In genomic region chr17:68228039-68228680, GRCh38 we compare ENCODE assay signal across 7 cellular contexts. TPM values are rescaled to one million over a fixed set of nuclear protein-coding genes. Genes with fewer than 3 reads are reported as not detected.
DNase-seq lines count a peak whose midpoint lies in the region; ATAC-seq and TF ChIP-seq lines count a peak whose summit lies in the region.
"Not testable (repeated sequence)": the region's sequence is repeated elsewhere in the genome, so short reads cannot be mapped to it uniquely, and the experiment has no call there.

No MANE protein-coding gene starts in this region.

- H3K36me3 ChIP-seq in CD8-positive, alpha-beta memory T cell (ENCODE audit: insufficient read depth, low read length); lower lobe of right lung: not testable (repeated sequence)
- H3K36me3 ChIP-seq in OCI-LY7 (ENCODE audit: insufficient read depth, low read length) = peaks cover 70% of the 10 kb centered on the region; the same call in 1 of the 2 replicates

- H3K27me3 Mint-ChIP-seq in CD8-positive, alpha-beta memory T cell = not testable (repeated sequence)

- not testable (repeated sequence) for BruUV-seq in OCI-LY7 (replicated peaks; lab: Mats Ljungman, UMichigan)

- not testable (repeated sequence) for H3K27ac ChIP-seq in CD8-positive, alpha-beta memory T cell (ENCODE audit: low read depth, low read length); lower lobe of right lung
- H3K27ac ChIP-seq in OCI-LY7 (ENCODE audit: low read depth, low read length, poor library complexity, severe bottlenecking) = peak overlapping the region; percentile 83
- H3K27ac ChIP-seq in caudate nucleus (ENCODE audit: low read depth, low read length) = peak overlapping the region; percentile 54

- H3K9me3 ChIP-seq in CD8-positive, alpha-beta memory T cell (ENCODE audit: low read length); OCI-LY7 (ENCODE audit: low read length); lower lobe of right lung: not testable (repeated sequence)

- not testable (repeated sequence) for H3K4me3 ChIP-seq in CD8-positive, alpha-beta memory T cell (ENCODE audit: low read length); OCI-LY7 (ENCODE audit: low read depth, low read length, poor library complexity, severe bottlenecking); lower lobe of right lung

- DNase-seq in CD8-positive, alpha-beta memory T cell; OCI-LY7 (ENCODE audit: low spot score); caudate nucleus (lab: John Stamatoyannopoulos, UW); lower lobe of right lung: not testable (repeated sequence)
- peak; percentile 21 to 44 for DNase-seq in activated CD4-positive, alpha-beta T cell treated with anti-CD3 and anti-CD28 coated beads, Interleukin-2, amount 50 U/mL, for 48 hours
- peak; percentile 35 for DNase-seq in activated naive CD4-positive, alpha-beta T cell treated with Interleukin-2 at 50 U/mL for 16 hours
- DNase-seq in stimulated activated effector memory CD8-positive, alpha-beta T cell treated with anti-CD3 and anti-CD28 coated beads, Interleukin-12 subunit alpha, Interleukin-12 subunit beta, amount 100 ng/mL, for 72 hours (ENCODE audit: low spot score in 2 of 2) = peak in 1 of 2 donors; percentile 68

- H3K27me3 ChIP-seq in CD8-positive, alpha-beta memory T cell (ENCODE audit: insufficient read depth, low read length, poor library complexity, severe bottlenecking); lower lobe of right lung (ENCODE audit: low read depth): not testable (repeated sequence)

- not testable (repeated sequence) for H2AFZ ChIP-seq in OCI-LY7 (ENCODE audit: low read length)

- H3K4me2 ChIP-seq in OCI-LY7 (ENCODE audit: low read length) = peak overlapping the region; percentile 40; the same call in 1 of the 2 replicates

- H3K27ac Mint-ChIP-seq in CD8-positive, alpha-beta memory T cell = peak overlapping the region; percentile 31 to 91 (median 78)
- H3K27ac Mint-ChIP-seq in stimulated activated effector memory CD8-positive, alpha-beta T cell treated with anti-CD3 and anti-CD28 coated beads, Interleukin-12 subunit alpha, Interleukin-12 subunit beta, amount 100 ng/mL, for 72 hours = peak overlapping the region; percentile 78

- not testable (repeated sequence) for H3K4me1 ChIP-seq in CD8-positive, alpha-beta memory T cell (ENCODE audit: insufficient read depth, low read length); lower lobe of right lung
- H3K4me1 ChIP-seq in OCI-LY7 (ENCODE audit: insufficient read depth, low read length, poor library complexity, severe bottlenecking) = peaks cover 84% of the 10 kb centered on the region

- peaks cover 68% of the 10 kb centered on the region for H3K79me2 ChIP-seq in OCI-LY7 (ENCODE audit: insufficient read depth, low read depth, low read length)

- CTCF ChIA-PET in CD8-positive, alpha-beta memory T cell (lab: Charles Lee); OCI-LY7 (lab: Charles Lee; ENCODE audit: unreplicated experiment): not testable (repeated sequence)

- H4K20me1 ChIP-seq in OCI-LY7 (ENCODE audit: insufficient read depth, low read length) = not testable (repeated sequence)

- POLR2A ChIA-PET in CD8-positive, alpha-beta memory T cell (lab: Charles Lee) = interaction anchor here (0.5 kb wide), 1 partner anchor 18 kb away, joined by 3 read pairs; no protein-coding TSS in a partner anchor
- POLR2A ChIA-PET in OCI-LY7 (lab: Charles Lee) = interaction anchor here (0.6 to 1.7 kb wide), 3 partner anchors 13 to 193 kb away, joined by 4 to 5 read pairs (median 4); partner anchors contain the start of gene KPNA2

- intact Hi-C loops in OCI-LY7 (cut with micrococcal nuclease; ENCODE audit: unreplicated experiment); lower lobe of right lung (cut with DNase I): not testable (repeated sequence)

- ATAC-seq in lower lobe of right lung = peak; percentile 29 to 62
- peak; percentile 88 for ATAC-seq in stimulated activated effector memory CD8-positive, alpha-beta T cell treated with anti-CD3 and anti-CD28 coated beads, Interleukin-12 subunit alpha, Interleukin-12 subunit beta, amount 100 ng/mL, for 72 hours

- H3K9me3 Mint-ChIP-seq in CD8-positive, alpha-beta memory T cell; stimulated activated effector memory CD8-positive, alpha-beta T cell treated with anti-CD3 and anti-CD28 coated beads, Interleukin-12 subunit alpha, Interleukin-12 subunit beta, amount 100 ng/mL, for 72 hours: not testable (repeated sequence)

- not testable (repeated sequence) for H3K4me3 Mint-ChIP-seq in CD8-positive, alpha-beta memory T cell
- H3K4me3 Mint-ChIP-seq in stimulated activated effector memory CD8-positive, alpha-beta T cell treated with anti-CD3 and anti-CD28 coated beads, Interleukin-12 subunit alpha, Interleukin-12 subunit beta, amount 100 ng/mL, for 72 hours = peak overlapping the region; percentile 5

- peaks cover 2 to 34% (median 5%) of the 10 kb centered on the region in 3 donors for H3K36me3 Mint-ChIP-seq in CD8-positive, alpha-beta memory T cell
- peaks cover 13% of the 10 kb centered on the region for H3K36me3 Mint-ChIP-seq in stimulated activated effector memory CD8-positive, alpha-beta T cell treated with anti-CD3 and anti-CD28 coated beads, Interleukin-12 subunit alpha, Interleukin-12 subunit beta, amount 100 ng/mL, for 72 hours

- H3K9me2 ChIP-seq in OCI-LY7 (ENCODE audit: insufficient read depth, low read length) = not testable (repeated sequence)

- not testable (repeated sequence) for TF ChIP-seq CTCF in OCI-LY7 (conservative IDR thresholded peaks at IDR 0.05; ENCODE audit: low read length); lower lobe of right lung (IDR thresholded peaks at IDR 0.05)

- H3K4me1 Mint-ChIP-seq in CD8-positive, alpha-beta memory T cell = peaks cover 17 to 59% (median 43%) of the 10 kb centered on the region in 3 donors
- H3K4me1 Mint-ChIP-seq in stimulated activated effector memory CD8-positive, alpha-beta T cell treated with anti-CD3 and anti-CD28 coated beads, Interleukin-12 subunit alpha, Interleukin-12 subunit beta, amount 100 ng/mL, for 72 hours = peaks cover 37% of the 10 kb centered on the region

RNA-seq across cellular contexts. Expression of gene AMZ2, which starts 19.7 kb away (rescaled TPM):
- total RNA-seq in CD8-positive, alpha-beta memory T cell = 100 to 1,000 TPM; 113 to 118 TPM
- polyA plus RNA-seq in CD8-positive, alpha-beta memory T cell = 141 TPM
- total RNA-seq in OCI-LY7 (2014; rRNA removed; shearing (Covaris generic)) = 105 and 117 TPM in 2 replicates
- total RNA-seq in OCI-LY7 (2022) (248 and 285 TPM in 2 replicates), lower lobe of right lung (55.9 TPM)
